In the genomic region with DNA sequence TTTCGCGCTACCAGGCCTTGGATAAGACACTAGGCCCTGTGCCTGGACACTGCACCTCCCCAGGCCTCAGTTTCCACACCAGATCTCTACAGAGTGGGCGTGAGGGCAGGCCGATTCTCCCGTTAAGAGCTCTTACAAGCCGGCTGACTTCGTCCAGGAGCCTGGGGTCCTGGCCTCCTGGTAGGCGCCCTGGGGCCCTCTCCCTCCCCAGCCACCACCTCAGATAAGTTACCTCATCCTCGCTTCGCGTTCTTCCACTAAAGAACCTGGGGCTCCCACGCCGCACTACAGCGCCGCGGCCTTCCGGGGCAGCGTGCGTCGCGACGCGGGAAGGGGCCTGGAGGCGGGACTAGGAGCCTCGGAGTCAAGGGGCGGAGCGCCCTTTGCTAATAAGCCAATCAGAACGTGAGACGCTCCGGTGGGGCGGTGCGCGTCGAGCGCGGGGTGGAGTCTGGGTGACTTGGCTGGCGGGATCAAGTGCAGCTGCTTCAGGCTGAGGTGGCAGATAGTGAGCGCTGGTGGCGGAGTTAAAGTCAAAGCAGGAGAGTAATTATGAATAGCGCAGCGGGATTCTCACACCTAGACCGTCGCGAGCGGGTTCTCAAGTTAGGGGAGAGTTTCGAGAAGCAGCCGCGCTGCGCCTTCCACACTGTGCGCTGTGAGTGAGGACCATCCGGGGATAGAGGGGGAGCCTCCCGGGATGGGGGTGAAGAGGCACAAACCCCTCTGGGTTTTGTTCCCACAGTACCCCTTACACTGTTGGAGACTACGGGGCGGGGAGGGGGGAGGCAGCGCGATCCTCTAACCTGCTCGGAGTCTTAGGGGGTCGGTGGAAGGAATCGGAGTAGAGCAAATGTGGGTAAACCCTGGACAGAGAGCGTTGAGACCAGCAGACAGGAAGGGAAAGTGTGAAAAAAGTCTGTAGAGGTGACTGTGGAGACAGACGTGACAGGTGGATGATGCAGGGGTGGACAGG, we compare ENCODE assay signal across 8 cellular contexts. TPM values are rescaled to one million over a fixed set of nuclear protein-coding genes. Genes with fewer than 3 reads are reported as not detected.
DNase-seq lines count a peak whose midpoint lies in the region; ATAC-seq and TF ChIP-seq lines count a peak whose summit lies in the region.

A gene (plus strand): TSS at position 476 of the 976 bp plus-strand sequence. CDS start 77 bp downstream, at position 553.
A gene with protein sequence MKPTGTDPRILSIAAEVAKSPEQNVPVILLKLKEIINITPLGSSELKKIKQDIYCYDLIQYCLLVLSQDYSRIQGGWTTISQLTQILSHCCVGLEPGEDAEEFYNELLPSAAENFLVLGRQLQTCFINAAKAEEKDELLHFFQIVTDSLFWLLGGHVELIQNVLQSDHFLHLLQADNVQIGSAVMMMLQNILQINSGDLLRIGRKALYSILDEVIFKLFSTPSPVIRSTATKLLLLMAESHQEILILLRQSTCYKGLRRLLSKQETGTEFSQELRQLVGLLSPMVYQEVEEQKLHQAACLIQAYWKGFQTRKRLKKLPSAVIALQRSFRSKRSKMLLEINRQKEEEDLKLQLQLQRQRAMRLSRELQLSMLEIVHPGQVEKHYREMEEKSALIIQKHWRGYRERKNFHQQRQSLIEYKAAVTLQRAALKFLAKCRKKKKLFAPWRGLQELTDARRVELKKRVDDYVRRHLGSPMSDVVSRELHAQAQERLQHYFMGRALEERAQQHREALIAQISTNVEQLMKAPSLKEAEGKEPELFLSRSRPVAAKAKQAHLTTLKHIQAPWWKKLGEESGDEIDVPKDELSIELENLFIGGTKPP (minus strand): TSS at position 327 of the 976 bp plus-strand sequence. CDS start 6,100 bp downstream, outside the sequence.

- H3K27ac ChIP-seq in thoracic aorta = peak within 1 kb of the TSS; percentile 67 to 74

- TF ChIP-seq CTCF in omental fat pad (IDR thresholded peaks at IDR 0.05) (no peak), thoracic aorta (IDR thresholded peaks at IDR 0.05) (no peak)

- no peaks in the 10 kb centered on the region for H3K9me3 ChIP-seq in thoracic aorta

- ATAC-seq in HG02588 (IDR thresholded peaks at IDR 0.05; ENCODE audit: unreplicated experiment) (peak; percentile 95), SK-N-SH treated with all-trans-retinoic acid at 6 μM for 48 hours (peak; percentile 100), omental fat pad (ENCODE audit: low FRiP score) (peak; percentile 100), thoracic aorta (ENCODE audit: insufficient number of reproducible peaks, low FRiP score, low read depth) (peak; percentile 97)

- peaks cover 57% of the 10 kb centered on the region for H3K4me1 Mint-ChIP-seq in activated naive CD4-positive, alpha-beta T cell treated with anti-CD3 and anti-CD28 coated beads, Interleukin-2, amount 50 U/mL, for 24 hours

- H3K4me1 ChIP-seq in thoracic aorta (ENCODE audit: control insufficient read depth in 1 of 2, low read depth in 2 of 2) = peaks cover 4 to 23% of the 10 kb centered on the region in 2 donors

- H3K4me3 Mint-ChIP-seq in activated naive CD4-positive, alpha-beta T cell treated with anti-CD3 and anti-CD28 coated beads, Interleukin-2, amount 50 U/mL, for 24 hours = peak within 1 kb of the TSS; percentile 90

- H3K36me3 ChIP-seq in thoracic aorta = peaks cover 3% of the 10 kb centered on the region

- H3K36me3 Mint-ChIP-seq in activated naive CD4-positive, alpha-beta T cell treated with anti-CD3 and anti-CD28 coated beads, Interleukin-2, amount 50 U/mL, for 24 hours = peaks cover 16% of the 10 kb centered on the region

- no peaks in the 10 kb centered on the region for H3K9me3 Mint-ChIP-seq in activated naive CD4-positive, alpha-beta T cell treated with anti-CD3 and anti-CD28 coated beads, Interleukin-2, amount 50 U/mL, for 24 hours

- peak; percentile 94 for DNase-seq in NCI-H1092 (lab: John Stamatoyannopoulos, UW)
- DNase-seq in glomerular visceral epithelial cell (ENCODE audit: extremely low spot score) = peak; percentile 95
- peak; percentile 79 for DNase-seq in omental fat pad (ENCODE audit: low spot score)
- peak; percentile 82 for DNase-seq in thoracic aorta (ENCODE audit: low spot score)

- H3K27me3 ChIP-seq in thoracic aorta (replicated peaks; ENCODE audit: insufficient read depth) = no peaks in the 10 kb centered on the region

- peak within 1 kb of the TSS; percentile 68 for H3K27ac Mint-ChIP-seq in activated naive CD4-positive, alpha-beta T cell treated with anti-CD3 and anti-CD28 coated beads, Interleukin-2, amount 50 U/mL, for 24 hours

- H3K27me3 Mint-ChIP-seq in activated naive CD4-positive, alpha-beta T cell treated with anti-CD3 and anti-CD28 coated beads, Interleukin-2, amount 50 U/mL, for 24 hours = no peaks in the 10 kb centered on the region

- peak within 1 kb of the TSS; percentile 82 for H3K4me3 ChIP-seq in GM08714 (ENCODE audit: low read length)
- H3K4me3 ChIP-seq in thoracic aorta = peak within 1 kb of the TSS; percentile 88

TF ChIP-seq in SK-N-SH treated with all-trans-retinoic acid at 6 μM for 48 hours, 23 proteins besides CTCF, POLR2A, EP300 and RAD21:
- TF ChIP-seq ZNF8 (CRISPR knock-in tag; IDR thresholded peaks at IDR 0.05) = no peak
- no peak for TF ChIP-seq OSR1 (CRISPR knock-in tag; IDR thresholded peaks at IDR 0.05)
- TF ChIP-seq, protein P1, sequence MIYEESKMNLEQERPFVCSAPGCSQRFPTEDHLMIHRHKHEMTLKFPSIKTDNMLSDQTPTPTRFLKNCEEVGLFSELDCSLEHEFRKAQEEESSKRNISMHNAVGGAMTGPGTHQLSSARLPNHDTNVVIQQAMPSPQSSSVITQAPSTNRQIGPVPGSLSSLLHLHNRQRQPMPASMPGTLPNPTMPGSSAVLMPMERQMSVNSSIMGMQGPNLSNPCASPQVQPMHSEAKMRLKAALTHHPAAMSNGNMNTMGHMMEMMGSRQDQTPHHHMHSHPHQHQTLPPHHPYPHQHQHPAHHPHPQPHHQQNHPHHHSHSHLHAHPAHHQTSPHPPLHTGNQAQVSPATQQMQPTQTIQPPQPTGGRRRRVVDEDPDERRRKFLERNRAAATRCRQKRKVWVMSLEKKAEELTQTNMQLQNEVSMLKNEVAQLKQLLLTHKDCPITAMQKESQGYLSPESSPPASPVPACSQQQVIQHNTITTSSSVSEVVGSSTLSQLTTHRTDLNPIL (CRISPR knock-in tag; IDR thresholded peaks at IDR 0.05; ENCODE audit: low read depth) = no peak
- TF ChIP-seq ZC3H10 (CRISPR knock-in tag; IDR thresholded peaks at IDR 0.05) = no peak
- no peak for TF ChIP-seq ARNTL (CRISPR knock-in tag; IDR thresholded peaks at IDR 0.05; ENCODE audit: borderline replicate concordance, low read depth)
- TF ChIP-seq ZNF565 (CRISPR knock-in tag; conservative IDR thresholded peaks at IDR 0.05; ENCODE audit: low read depth) = no peak
- TF ChIP-seq, protein P2, sequence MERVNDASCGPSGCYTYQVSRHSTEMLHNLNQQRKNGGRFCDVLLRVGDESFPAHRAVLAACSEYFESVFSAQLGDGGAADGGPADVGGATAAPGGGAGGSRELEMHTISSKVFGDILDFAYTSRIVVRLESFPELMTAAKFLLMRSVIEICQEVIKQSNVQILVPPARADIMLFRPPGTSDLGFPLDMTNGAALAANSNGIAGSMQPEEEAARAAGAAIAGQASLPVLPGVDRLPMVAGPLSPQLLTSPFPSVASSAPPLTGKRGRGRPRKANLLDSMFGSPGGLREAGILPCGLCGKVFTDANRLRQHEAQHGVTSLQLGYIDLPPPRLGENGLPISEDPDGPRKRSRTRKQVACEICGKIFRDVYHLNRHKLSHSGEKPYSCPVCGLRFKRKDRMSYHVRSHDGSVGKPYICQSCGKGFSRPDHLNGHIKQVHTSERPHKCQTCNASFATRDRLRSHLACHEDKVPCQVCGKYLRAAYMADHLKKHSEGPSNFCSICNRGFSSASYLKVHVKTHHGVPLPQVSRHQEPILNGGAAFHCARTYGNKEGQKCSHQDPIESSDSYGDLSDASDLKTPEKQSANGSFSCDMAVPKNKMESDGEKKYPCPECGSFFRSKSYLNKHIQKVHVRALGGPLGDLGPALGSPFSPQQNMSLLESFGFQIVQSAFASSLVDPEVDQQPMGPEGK (CRISPR knock-in tag; IDR thresholded peaks at IDR 0.05; ENCODE audit: borderline replicate concordance) = no peak
- TF ChIP-seq, protein P3, sequence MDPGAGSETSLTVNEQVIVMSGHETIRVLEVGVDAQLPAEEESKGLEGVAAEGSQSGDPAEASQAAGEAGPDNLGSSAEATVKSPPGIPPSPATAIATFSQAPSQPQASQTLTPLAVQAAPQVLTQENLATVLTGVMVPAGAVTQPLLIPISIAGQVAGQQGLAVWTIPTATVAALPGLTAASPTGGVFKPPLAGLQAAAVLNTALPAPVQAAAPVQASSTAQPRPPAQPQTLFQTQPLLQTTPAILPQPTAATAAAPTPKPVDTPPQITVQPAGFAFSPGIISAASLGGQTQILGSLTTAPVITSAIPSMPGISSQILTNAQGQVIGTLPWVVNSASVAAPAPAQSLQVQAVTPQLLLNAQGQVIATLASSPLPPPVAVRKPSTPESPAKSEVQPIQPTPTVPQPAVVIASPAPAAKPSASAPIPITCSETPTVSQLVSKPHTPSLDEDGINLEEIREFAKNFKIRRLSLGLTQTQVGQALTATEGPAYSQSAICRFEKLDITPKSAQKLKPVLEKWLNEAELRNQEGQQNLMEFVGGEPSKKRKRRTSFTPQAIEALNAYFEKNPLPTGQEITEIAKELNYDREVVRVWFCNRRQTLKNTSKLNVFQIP (CRISPR knock-in tag; IDR thresholded peaks at IDR 0.05; ENCODE audit: borderline replicate concordance, low read depth) = no peak
- no peak for TF ChIP-seq PPARA (CRISPR knock-in tag; IDR thresholded peaks at IDR 0.05; ENCODE audit: borderline replicate concordance)
- TF ChIP-seq SNAI2 (CRISPR knock-in tag; IDR thresholded peaks at IDR 0.05) = no peak
- TF ChIP-seq TCF4 (CRISPR knock-in tag; IDR thresholded peaks at IDR 0.05; ENCODE audit: borderline replicate concordance) = no peak
- TF ChIP-seq, protein P4, sequence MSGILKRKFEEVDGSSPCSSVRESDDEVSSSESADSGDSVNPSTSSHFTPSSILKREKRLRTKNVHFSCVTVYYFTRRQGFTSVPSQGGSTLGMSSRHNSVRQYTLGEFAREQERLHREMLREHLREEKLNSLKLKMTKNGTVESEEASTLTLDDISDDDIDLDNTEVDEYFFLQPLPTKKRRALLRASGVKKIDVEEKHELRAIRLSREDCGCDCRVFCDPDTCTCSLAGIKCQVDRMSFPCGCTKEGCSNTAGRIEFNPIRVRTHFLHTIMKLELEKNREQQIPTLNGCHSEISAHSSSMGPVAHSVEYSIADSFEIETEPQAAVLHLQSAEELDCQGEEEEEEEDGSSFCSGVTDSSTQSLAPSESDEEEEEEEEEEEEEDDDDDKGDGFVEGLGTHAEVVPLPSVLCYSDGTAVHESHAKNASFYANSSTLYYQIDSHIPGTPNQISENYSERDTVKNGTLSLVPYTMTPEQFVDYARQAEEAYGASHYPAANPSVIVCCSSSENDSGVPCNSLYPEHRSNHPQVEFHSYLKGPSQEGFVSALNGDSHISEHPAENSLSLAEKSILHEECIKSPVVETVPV (CRISPR knock-in tag; IDR thresholded peaks at IDR 0.05) = no peak
- TF ChIP-seq ZNF70 (CRISPR knock-in tag; IDR thresholded peaks at IDR 0.05) = no peak

RNA-seq across cellular contexts. Expression of the first gene that starts in this region (rescaled TPM):
- total RNA-seq in omental fat pad (1 to 10 TPM; 3.7 to 8.9 (median 6.1) TPM), thoracic aorta (1 to 10 TPM; 3.7 to 5.1 TPM)

RNA-seq across cellular contexts. Expression of the second gene that starts in this region (rescaled TPM):
- total RNA-seq in omental fat pad (10 to 100 TPM; 16.9 to 27.5 (median 19.9) TPM), thoracic aorta (10 to 100 TPM; 19.3 to 28.4 TPM)

Comparison
In these comparisons a context has a peak if more than half of its experiments do, and no peak if none do; other contexts are left out.
1. Peak in every context shown above with its lines: DNase-seq, ATAC-seq, H3K4me3 ChIP-seq and H3K27ac ChIP-seq.